Comparison of ENCODE assay signal across 18 cellular contexts in genomic region chr20:58135441-58136170, GRCh38.
DNase-seq lines count a peak whose midpoint lies in the region; ATAC-seq and TF ChIP-seq lines count a peak whose summit lies in the region.
"Had no signal": no experiment of that assay in that cellular context is flagged by ENCODE, and none has a peak within 500 bp of the region (broad histone marks: within the 10 kb centered on the region; RNA-seq: fewer than 3 reads in every experiment).

No MANE protein-coding gene starts in this region.

- no peak for TF ChIP-seq POLR2A in esophagus muscularis mucosa (IDR thresholded peaks at IDR 0.05; ENCODE audit: low read depth)

- H3K4me3 ChIP-seq in esophagus muscularis mucosa (no peak overlapping the region), thoracic aorta (peak overlapping the region; percentile 48)
- H3K4me3 ChIP-seq in CD8-positive, alpha-beta memory T cell (ENCODE audit: low read length) = no peak overlapping the region

- POLR2A ChIA-PET in RWPE1 (lab: Yijun Ruan, JAX; ENCODE audit: low non-redundant PET) = no interaction called here
- POLR2A ChIA-PET in CD8-positive, alpha-beta memory T cell (lab: Charles Lee) = no interaction called here

- CTCF ChIA-PET in RWPE1 (lab: Yijun Ruan, JAX) = no interaction called here
- CTCF ChIA-PET in CD8-positive, alpha-beta memory T cell (lab: Charles Lee) = interaction anchor here (0.6 kb wide), 1 partner anchor 1570 kb away, joined by 3 read pairs; no protein-coding TSS in a partner anchor

- ATAC-seq in thoracic aorta (ENCODE audit: insufficient number of reproducible peaks, low FRiP score, low read depth) = no peak
- no peak for ATAC-seq in HG02798 (IDR thresholded peaks at IDR 0.05; ENCODE audit: poor library complexity, unreplicated experiment)
- ATAC-seq: activated CD8-positive, alpha-beta T cell treated with anti-CD3 and anti-CD28 coated beads, Interleukin-2, amount 10 ng/mL, durations not matched to agents 7 days and 5 days; stimulated activated naive B cell treated with anti-CD40 and anti-IgM and Interleukin-4, amounts not matched to agents 10 μg/mL and 1 μg/mL and 100 μg/mL, for 72 hours had no signal

- no peaks in the 10 kb centered on the region for H3K36me3 Mint-ChIP-seq in CD8-positive, alpha-beta memory T cell
- H3K36me3 Mint-ChIP-seq: stimulated activated naive B cell treated with anti-CD40 and anti-IgM and Interleukin-4, amounts not matched to agents 10 μg/mL and 1 μg/mL and 100 μg/mL, for 72 hours had no signal

- H3K4me3 Mint-ChIP-seq in CD8-positive, alpha-beta memory T cell = no peak overlapping the region
- H3K4me3 Mint-ChIP-seq: activated CD8-positive, alpha-beta T cell treated with anti-CD3 and anti-CD28 coated beads, Interleukin-2, amount 10 ng/mL, durations not matched to agents 7 days and 5 days; CD4-positive, alpha-beta T cell; stimulated activated naive B cell treated with anti-CD40 and anti-IgM and Interleukin-4, amounts not matched to agents 10 μg/mL and 1 μg/mL and 100 μg/mL, for 72 hours had no signal

- intact Hi-C loops in esophagus muscularis mucosa (cut with DNase I) = no loop called here

- H3K36me3 ChIP-seq in esophagus muscularis mucosa (no peaks in the 10 kb centered on the region), thoracic aorta (no peaks in the 10 kb centered on the region)
- H3K36me3 ChIP-seq in CD8-positive, alpha-beta memory T cell (ENCODE audit: insufficient read depth, low read length) = no peaks in the 10 kb centered on the region

- TF ChIP-seq CTCF in RWPE1 (conservative IDR thresholded peaks at IDR 0.05; ENCODE audit: low read depth) = no peak
- no peak for TF ChIP-seq CTCF in esophagus muscularis mucosa (IDR thresholded peaks at IDR 0.05)
- no peak for TF ChIP-seq CTCF in thoracic aorta (IDR thresholded peaks at IDR 0.05)

- H3K27ac ChIP-seq in RWPE1 = no peak overlapping the region
- H3K27ac ChIP-seq in esophagus muscularis mucosa (replicated peaks in 1 of 4) = no peak overlapping the region
- peak overlapping the region; percentile 13 to 38 for H3K27ac ChIP-seq in thoracic aorta
- H3K27ac ChIP-seq in CD8-positive, alpha-beta memory T cell (ENCODE audit: low read depth, low read length) = no peak overlapping the region

- no peaks in the 10 kb centered on the region for H3K9me3 ChIP-seq in esophagus muscularis mucosa
- no peaks in the 10 kb centered on the region for H3K9me3 ChIP-seq in thoracic aorta
- no peaks in the 10 kb centered on the region for H3K9me3 ChIP-seq in CD8-positive, alpha-beta memory T cell (ENCODE audit: low read length)

- peaks cover 26 to 89% of the 10 kb centered on the region in 2 donors for H3K27me3 Mint-ChIP-seq in CD8-positive, alpha-beta memory T cell

- peaks cover 0 to 8% (median 2%) of the 10 kb centered on the region in 3 donors for H3K4me1 Mint-ChIP-seq in CD8-positive, alpha-beta memory T cell

- peak; percentile 13 for DNase-seq in NCI-H2171 treated with DMSO at 0.1 percent for 48 hours (lab: John Stamatoyannopoulos, UW)
- no peak for DNase-seq in NCI-H2171 (lab: John Stamatoyannopoulos, UW)
- DNase-seq in RWPE1 (ENCODE audit: low spot score) = peak; percentile 91
- DNase-seq in esophagus muscularis mucosa (ENCODE audit: extremely low spot score) = peak; percentile 90
- no peak for DNase-seq in thoracic aorta (ENCODE audit: low spot score)
- no peak for DNase-seq in CD8-positive, alpha-beta memory T cell
- DNase-seq in activated T-cell treated with anti-CD3 and anti-CD28 coated beads, Interleukin-2, amount 50 U/mL, for 1 hour = no peak
- DNase-seq: activated CD8-positive, alpha-beta T cell treated with anti-CD3 and anti-CD28 coated beads, Interleukin-2, amount 10 ng/mL, durations not matched to agents 7 days and 5 days; activated gamma-delta T cell treated with Interleukin-2 at 50 U/mL for 16 hours; CD4-positive, alpha-beta T cell; effector CD4-positive, alpha-beta T cell; GDM1; IMR-90; midbrain; NCI-H1694; NK-92 treated with Interleukin-12 subunit alpha and Interleukin-12 subunit beta, amount 100 ng/mL, for 24 hours; stimulated activated naive B cell treated with anti-CD40 and anti-IgM and Interleukin-4, amounts not matched to agents 10 μg/mL and 1 μg/mL and 100 μg/mL, for 72 hours had no signal

- WGBS in esophagus muscularis mucosa = 17% methylated on average over 16 of the region's 16 CpGs

- H3K27ac Mint-ChIP-seq in CD8-positive, alpha-beta memory T cell = no peak overlapping the region
- H3K27ac Mint-ChIP-seq: activated CD8-positive, alpha-beta T cell treated with anti-CD3 and anti-CD28 coated beads, Interleukin-2, amount 10 ng/mL, durations not matched to agents 7 days and 5 days; CD4-positive, alpha-beta T cell; stimulated activated naive B cell treated with anti-CD40 and anti-IgM and Interleukin-4, amounts not matched to agents 10 μg/mL and 1 μg/mL and 100 μg/mL, for 72 hours had no signal

- no peaks in the 10 kb centered on the region for H3K9me3 Mint-ChIP-seq in CD8-positive, alpha-beta memory T cell
- H3K9me3 Mint-ChIP-seq: CD4-positive, alpha-beta T cell; stimulated activated naive B cell treated with anti-CD40 and anti-IgM and Interleukin-4, amounts not matched to agents 10 μg/mL and 1 μg/mL and 100 μg/mL, for 72 hours had no signal

- peaks cover 0 to 59% (median 8%) of the 10 kb centered on the region in 4 donors for H3K27me3 ChIP-seq in esophagus muscularis mucosa
- H3K27me3 ChIP-seq in thoracic aorta (replicated peaks; ENCODE audit: insufficient read depth) = no peaks in the 10 kb centered on the region
- H3K27me3 ChIP-seq in CD8-positive, alpha-beta memory T cell (ENCODE audit: insufficient read depth, low read length, poor library complexity, severe bottlenecking) = peaks cover 7% of the 10 kb centered on the region

- no peak for TF ChIP-seq EP300 in esophagus muscularis mucosa (IDR thresholded peaks at IDR 0.05)

- H3K4me1 ChIP-seq in esophagus muscularis mucosa (peaks cover 5 to 38% (median 26%) of the 10 kb centered on the region in 4 donors), thoracic aorta (ENCODE audit: control insufficient read depth in 1 of 2, low read depth in 2 of 2) (peaks cover 28 to 56% of the 10 kb centered on the region in 2 donors)
- no peaks in the 10 kb centered on the region for H3K4me1 ChIP-seq in CD8-positive, alpha-beta memory T cell (ENCODE audit: insufficient read depth, low read length)

Comparison
In these comparisons a context has a peak if more than half of its experiments do, and no peak if none do; other contexts are left out.
1. DNase-seq: peak in NCI-H2171 treated with DMSO at 0.1 percent for 48 hours (single experiment), RWPE1 (single experiment) and esophagus muscularis mucosa (single experiment); none in NCI-H2171 (single experiment), thoracic aorta (single experiment), CD8-positive, alpha-beta memory T cell (0 of 5) and activated T-cell treated with anti-CD3 and anti-CD28 coated beads, Interleukin-2, amount 50 U/mL, for 1 hour (single experiment).
2. H3K27ac ChIP-seq: peak in thoracic aorta (2 of 2); none in RWPE1 (single experiment), esophagus muscularis mucosa (0 of 4) and CD8-positive, alpha-beta memory T cell (single experiment).